Comparison of ENCODE assay signal across 2 cellular contexts in the genomic region with DNA sequence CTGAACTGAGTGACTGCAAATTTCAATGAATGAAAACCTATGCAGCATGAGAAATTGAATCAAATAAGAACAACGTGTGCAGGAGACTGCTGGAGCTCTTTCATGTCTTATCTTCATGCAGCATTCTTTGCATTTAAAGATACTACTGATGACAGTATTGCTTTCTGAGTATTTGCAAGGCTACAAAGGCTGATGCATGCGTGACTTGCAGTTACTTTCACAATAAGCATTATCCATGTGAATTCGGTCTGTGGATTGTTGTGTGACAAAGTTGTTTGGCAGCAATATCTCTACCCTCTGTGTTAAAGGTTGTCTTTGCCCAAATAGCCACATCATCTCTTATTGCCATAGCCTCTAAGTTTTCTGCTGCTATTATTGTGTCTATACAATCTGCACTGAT.
TF ChIP-seq lines count a peak whose summit lies in the region.

No MANE protein-coding gene starts in this region.

TF ChIP-seq in A549, 52 proteins besides CTCF, POLR2A, EP300 and RAD21:
- TF ChIP-seq NFE2L2 (conservative IDR thresholded peaks at IDR 0.05; ENCODE audit: low read length) = peak; percentile 24; the same call in 1 of the 2 replicates
- TF ChIP-seq TP53 (CRISPR knock-in tag; IDR thresholded peaks at IDR 0.05) = no peak

TF ChIP-seq in H1, 55 proteins besides CTCF, POLR2A, EP300 and RAD21:
- no peak for TF ChIP-seq CBX8 (IDR thresholded peaks at IDR 0.05; ENCODE audit: borderline replicate concordance, low read depth, low read length)
- TF ChIP-seq CHD1 (IDR thresholded peaks at IDR 0.05; ENCODE audit: low read depth, low read length) = no peak
- TF ChIP-seq HDAC2 (IDR thresholded peaks at IDR 0.05; ENCODE audit: borderline replicate concordance in 1 of 2, low read depth in 2 of 2, low read length in 2 of 2) = no peak
- no peak for TF ChIP-seq TEAD4 (IDR thresholded peaks at IDR 0.05; ENCODE audit: low read depth, low read length)
- TF ChIP-seq, protein P1, sequence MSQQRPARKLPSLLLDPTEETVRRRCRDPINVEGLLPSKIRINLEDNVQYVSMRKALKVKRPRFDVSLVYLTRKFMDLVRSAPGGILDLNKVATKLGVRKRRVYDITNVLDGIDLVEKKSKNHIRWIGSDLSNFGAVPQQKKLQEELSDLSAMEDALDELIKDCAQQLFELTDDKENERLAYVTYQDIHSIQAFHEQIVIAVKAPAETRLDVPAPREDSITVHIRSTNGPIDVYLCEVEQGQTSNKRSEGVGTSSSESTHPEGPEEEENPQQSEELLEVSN (IDR thresholded peaks at IDR 0.05) = no peak
- no peak for TF ChIP-seq CBX5 (IDR thresholded peaks at IDR 0.05; ENCODE audit: low read depth, low read length)
- TF ChIP-seq SP2 (IDR thresholded peaks at IDR 0.05; ENCODE audit: low read length) = no peak
- TF ChIP-seq KDM5A (IDR thresholded peaks at IDR 0.05; ENCODE audit: low read length) = no peak
- TF ChIP-seq KDM1A (IDR thresholded peaks at IDR 0.05; ENCODE audit: borderline replicate concordance, low read length) = no peak
- TF ChIP-seq, protein P2, sequence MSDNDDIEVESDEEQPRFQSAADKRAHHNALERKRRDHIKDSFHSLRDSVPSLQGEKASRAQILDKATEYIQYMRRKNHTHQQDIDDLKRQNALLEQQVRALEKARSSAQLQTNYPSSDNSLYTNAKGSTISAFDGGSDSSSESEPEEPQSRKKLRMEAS (IDR thresholded peaks at IDR 0.05) = no peak
- no peak for TF ChIP-seq SRF (IDR thresholded peaks at IDR 0.05; ENCODE audit: low read depth, low read length)
- TF ChIP-seq BCL11A (IDR thresholded peaks at IDR 0.05; ENCODE audit: low read depth in 2 of 2, low read length in 2 of 2) = no peak
- TF ChIP-seq RFX5 (IDR thresholded peaks at IDR 0.05; ENCODE audit: borderline replicate concordance, low read depth, low read length) = no peak
- no peak for TF ChIP-seq BACH1 (IDR thresholded peaks at IDR 0.05; ENCODE audit: low read length)
- TF ChIP-seq SP4 (IDR thresholded peaks at IDR 0.05; ENCODE audit: low read length) = no peak
- TF ChIP-seq TBP (IDR thresholded peaks at IDR 0.05; ENCODE audit: low read depth, low read length) = no peak
- TF ChIP-seq BRCA1 (IDR thresholded peaks at IDR 0.05; ENCODE audit: low read depth, low read length) = no peak
- no peak for TF ChIP-seq POU5F1 (IDR thresholded peaks at IDR 0.05; ENCODE audit: low read depth, low read length)
